In the genomic region with DNA sequence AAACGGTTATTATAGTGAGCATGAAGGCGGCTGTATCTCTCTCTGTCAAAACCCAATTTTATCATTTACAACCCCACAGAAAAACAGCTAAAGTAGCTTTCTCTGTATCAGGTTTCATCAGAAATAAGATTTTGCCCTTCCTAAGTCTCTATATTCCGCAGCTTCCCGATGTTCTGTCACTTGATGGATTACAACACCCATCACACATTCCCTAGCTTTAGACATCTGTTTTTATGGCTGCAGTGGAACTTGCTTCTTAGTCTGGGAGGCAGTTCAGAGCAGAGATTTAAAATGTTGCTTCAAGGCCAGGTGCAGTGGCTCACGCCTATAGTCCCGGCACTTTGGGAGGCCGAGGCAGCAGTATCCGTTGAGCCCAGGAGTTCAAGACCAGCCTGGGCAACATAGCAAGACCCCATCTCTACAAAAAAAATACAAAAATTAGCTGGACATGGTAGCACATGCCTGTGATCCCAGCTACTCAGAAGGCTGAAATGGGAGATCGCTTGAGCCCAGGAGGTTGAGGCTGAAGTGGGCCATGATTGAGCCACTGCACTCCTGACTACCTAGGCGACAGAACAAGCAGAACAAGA, we compare ENCODE assay signal across 14 cellular contexts. TPM values are rescaled to one million over a fixed set of nuclear protein-coding genes. Genes with fewer than 3 reads are reported as not detected.
A peak's percentile ranks its signal among the peaks of the same experiment; 100 is the strongest.
DNase-seq lines count a peak whose midpoint lies in the region; ATAC-seq and TF ChIP-seq lines count a peak whose summit lies in the region.
"Had no signal": no experiment of that assay in that cellular context is flagged by ENCODE, and none has a peak within 500 bp of the region (broad histone marks: within the 10 kb centered on the region; RNA-seq: fewer than 3 reads in every experiment).

No MANE protein-coding gene starts in this region.

- WGBS in sigmoid colon, 2 donors, result 66 to 86% methylated on average over 10 of the region's 10 CpGs

- TF ChIP-seq EP300 in sigmoid colon (IDR thresholded peaks at IDR 0.05), result no peak

- H3K4me2 ChIP-seq in OCI-LY3 (ENCODE audit: low read length) (peak overlapping the region; percentile 57), Karpas-422 (ENCODE audit: low read depth, low read length, poor library complexity, severe bottlenecking) (no peak overlapping the region)

- CTCF ChIA-PET in activated CD4-positive, alpha-beta T cell treated with anti-CD3 and anti-CD28 coated beads for 36 hours (lab: Charles Lee), result interaction anchor here (0.6 kb wide), 1 partner anchor 10 kb away, joined by 3 read pairs; no protein-coding TSS in a partner anchor

- peak overlapping the region; percentile 88 for H3K27ac Mint-ChIP-seq in activated CD4-positive, alpha-beta T cell treated with anti-CD3 and anti-CD28 coated beads for 36 hours

- POLR2A ChIA-PET in activated CD4-positive, alpha-beta T cell treated with anti-CD3 and anti-CD28 coated beads for 36 hours (lab: Charles Lee), result interaction anchor here (0.6 kb wide), 1 partner anchor 196 kb away, joined by 12 read pairs; no protein-coding TSS in a partner anchor

- no peak for DNase-seq in activated CD4-positive, alpha-beta T cell treated with anti-CD3 and anti-CD28 coated beads for 36 hours
- DNase-seq in activated CD4-positive, alpha-beta T cell treated with anti-CD3 and anti-CD28 coated beads for 1 hour, result no peak
- DNase-seq in cardiac fibroblast (ENCODE audit: low read depth in 2 of 2) (peak; percentile 28 to 37), sigmoid colon (peak; percentile 34), Karpas-422 (no peak), GOT3 (lab: John Stamatoyannopoulos, UW) (no peak)
- DNase-seq: ACHN, aorta, NCI-H510A, Right ventricle myocardium superior had no signal

- peaks cover 21% of the 10 kb centered on the region for H3K36me3 Mint-ChIP-seq in activated CD4-positive, alpha-beta T cell treated with anti-CD3 and anti-CD28 coated beads for 36 hours (ENCODE audit: low read depth)

- no peaks in the 10 kb centered on the region for H4K20me1 ChIP-seq in OCI-LY3 (ENCODE audit: insufficient read depth, low read length)
- no peaks in the 10 kb centered on the region for H4K20me1 ChIP-seq in Karpas-422 (ENCODE audit: insufficient read depth, low read depth, low read length)

- H3K27me3 Mint-ChIP-seq in activated CD4-positive, alpha-beta T cell treated with anti-CD3 and anti-CD28 coated beads for 36 hours, result no peaks in the 10 kb centered on the region

- H3K27me3 ChIP-seq in OCI-LY3 (ENCODE audit: low read depth, low read length), result no peaks in the 10 kb centered on the region
- no peaks in the 10 kb centered on the region for H3K27me3 ChIP-seq in sigmoid colon
- no peaks in the 10 kb centered on the region; the same call in 1 of the 2 replicates for H3K27me3 ChIP-seq in Karpas-422 (ENCODE audit: low read length)

- no peaks in the 10 kb centered on the region for H3K9me3 ChIP-seq in OCI-LY3 (ENCODE audit: insufficient read depth, low read length)
- no peaks in the 10 kb centered on the region for H3K9me3 ChIP-seq in sigmoid colon
- H3K9me3 ChIP-seq in Karpas-422 (ENCODE audit: low read length), result no peaks in the 10 kb centered on the region
- H3K9me3 ChIP-seq: prostate gland had no signal

- peak overlapping the region; percentile 15 for H3K4me3 Mint-ChIP-seq in activated CD4-positive, alpha-beta T cell treated with anti-CD3 and anti-CD28 coated beads for 36 hours

- H3K4me3 ChIP-seq in OCI-LY3 (ENCODE audit: low read length) (peak overlapping the region; percentile 35; the same call in 1 of the 2 replicates), cardiac fibroblast (replicated peaks in 1 of 2; ENCODE audit: low read depth in 2 of 2, low read length in 2 of 2) (no peak overlapping the region), sigmoid colon (no peak overlapping the region), Karpas-422 (ENCODE audit: low read length) (no peak overlapping the region)
- H3K4me3 ChIP-seq: lung, prostate gland had no signal

- H3K79me2 ChIP-seq in OCI-LY3 (ENCODE audit: low read length) (no peaks in the 10 kb centered on the region), Karpas-422 (ENCODE audit: low read length) (no peaks in the 10 kb centered on the region)

- peaks cover 32% of the 10 kb centered on the region for H3K4me1 ChIP-seq in OCI-LY3 (ENCODE audit: low read length)
- H3K4me1 ChIP-seq in sigmoid colon, result no peaks in the 10 kb centered on the region
- peaks cover 8% of the 10 kb centered on the region for H3K4me1 ChIP-seq in Karpas-422 (ENCODE audit: low read length)
- H3K4me1 ChIP-seq: prostate gland had no signal

- H3K9ac ChIP-seq in OCI-LY3 (ENCODE audit: low read length), result peak overlapping the region; percentile 4; the same call in 1 of the 2 replicates
- H3K9ac ChIP-seq in Karpas-422 (ENCODE audit: low read length), result no peak overlapping the region

- H3K36me3 ChIP-seq in OCI-LY3 (replicated peaks; ENCODE audit: low read depth, low read length) (no peaks in the 10 kb centered on the region), sigmoid colon (no peaks in the 10 kb centered on the region), Karpas-422 (ENCODE audit: insufficient read depth, low read length) (no peaks in the 10 kb centered on the region)
- H3K36me3 ChIP-seq: prostate gland had no signal

- TF ChIP-seq CTCF in OCI-LY3 (IDR thresholded peaks at IDR 0.05; ENCODE audit: low read depth, low read length) (no peak), cardiac fibroblast (IDR thresholded peaks at IDR 0.05; ENCODE audit: low read depth, low read length) (no peak), sigmoid colon (IDR thresholded peaks at IDR 0.05) (no peak)

- H2AFZ ChIP-seq in OCI-LY3 (ENCODE audit: low read depth, low read length) (no peak overlapping the region), Karpas-422 (ENCODE audit: low read length) (no peak overlapping the region)

- H3K4me1 Mint-ChIP-seq in activated CD4-positive, alpha-beta T cell treated with anti-CD3 and anti-CD28 coated beads for 36 hours, result peaks cover 68% of the 10 kb centered on the region

- TF ChIP-seq POLR2A in sigmoid colon (IDR thresholded peaks at IDR 0.05), result no peak

- H3K27ac ChIP-seq in OCI-LY3 (ENCODE audit: low read length) (peak overlapping the region; percentile 44), sigmoid colon (no peak overlapping the region), Karpas-422 (ENCODE audit: low read length) (no peak overlapping the region)
- H3K27ac ChIP-seq: prostate gland had no signal

- intact Hi-C loops in activated CD4-positive, alpha-beta T cell treated with anti-CD3 and anti-CD28 coated beads for 36 hours (cut with DNase I, micrococcal nuclease), result loop anchor here (1.0 kb wide), 2 partner anchors 14 to 15 kb away; no protein-coding TSS in a partner anchor
- intact Hi-C loops in sigmoid colon (cut with DNase I), result no loop called here

- no peaks in the 10 kb centered on the region for H3K9me3 Mint-ChIP-seq in activated CD4-positive, alpha-beta T cell treated with anti-CD3 and anti-CD28 coated beads for 36 hours (ENCODE audit: low read depth)

- no peak for ATAC-seq in activated CD4-positive, alpha-beta T cell treated with anti-CD3 and anti-CD28 coated beads for 36 hours
- no peak for ATAC-seq in GM18867 (IDR thresholded peaks at IDR 0.05; ENCODE audit: unreplicated experiment)

- no peaks in the 10 kb centered on the region for H3K9me2 ChIP-seq in Karpas-422 (replicated peaks; ENCODE audit: insufficient read depth, low read length)

RNA-seq across cellular contexts. Expression of gene FOXN3, which starts 27.6 kb away (rescaled TPM):
- 10 to 100 TPM; 69.1 to 76.3 TPM for total RNA-seq in activated CD4-positive, alpha-beta T cell treated with anti-CD3 and anti-CD28 coated beads for 36 hours
- 100 to 1,000 TPM; 104 to 146 (median 113) TPM for total RNA-seq in sigmoid colon
- 10 to 100 TPM; 24.6 to 33.6 (median 25.7) TPM for polyA plus RNA-seq in sigmoid colon
- 8.9 and 13.8 TPM in 2 replicates for total RNA-seq in Karpas-422 (2014; rRNA removed; shearing (Covaris generic); ENCODE audit: low replicate concordance)

Comparison
In these comparisons a context has a peak if more than half of its experiments do, and no peak if none do; other contexts are left out.
1. DNase-seq: peak in cardiac fibroblast (2 of 2) and sigmoid colon (single experiment); none in activated CD4-positive, alpha-beta T cell treated with anti-CD3 and anti-CD28 coated beads for 36 hours (single experiment), activated CD4-positive, alpha-beta T cell treated with anti-CD3 and anti-CD28 coated beads for 1 hour (single experiment), Karpas-422 (single experiment) and GOT3 (single experiment).